12 cellular contexts compared by ENCODE assay signal in the genomic region with DNA sequence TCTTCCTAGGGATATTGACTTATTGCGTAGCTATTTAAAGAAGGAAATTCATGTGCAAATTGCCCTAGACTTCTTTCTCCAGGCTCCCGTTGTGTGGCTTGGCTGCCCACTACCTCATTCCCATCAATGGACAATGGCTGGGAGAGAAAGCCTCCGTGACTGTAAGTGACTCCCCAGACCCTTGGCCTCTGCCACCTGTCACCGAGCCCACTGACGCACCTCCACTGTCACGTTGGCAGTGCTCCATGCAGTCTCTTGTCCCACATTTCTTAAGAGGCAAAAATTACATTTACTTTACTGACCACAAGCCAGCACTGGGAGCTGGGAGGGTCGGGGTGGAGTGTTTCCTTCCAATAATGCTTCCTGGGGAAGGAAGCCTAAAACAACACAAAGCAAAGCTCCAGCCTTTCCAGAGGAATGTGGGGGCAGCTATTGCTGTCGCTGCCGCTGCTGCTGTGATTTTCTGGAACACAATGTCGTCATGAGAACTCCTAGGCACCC.
DNase-seq lines count a peak whose midpoint lies in the region; ATAC-seq, FAIRE-seq and TF ChIP-seq lines count a peak whose summit lies in the region.
"Had no signal": no experiment of that assay in that cellular context is flagged by ENCODE, and none has a peak within 500 bp of the region (broad histone marks: within the 10 kb centered on the region; RNA-seq: fewer than 3 reads in every experiment).

No MANE protein-coding gene starts in this region.

- H3F3A ChIP-seq in smooth muscle cell (ENCODE audit: low read depth) = peaks cover 7% of the 10 kb centered on the region

- H3K27me3 ChIP-seq in skeletal muscle satellite cell (ENCODE audit: control insufficient read depth, insufficient read depth, low read length) (no peaks in the 10 kb centered on the region), smooth muscle cell (ENCODE audit: low read depth) (no peaks in the 10 kb centered on the region)

- DNase-seq in M059J (ENCODE audit: low read depth) = peak; percentile 84
- DNase-seq in kidney = peak; percentile 86
- no peak for DNase-seq in stimulated activated CD4-positive, alpha-beta T cell treated with anti-CD3 and anti-CD28 coated beads, Interleukin-2, amount 100 ng/mL, for 48 hours
- DNase-seq in smooth muscle cell (lab: John Stamatoyannopoulos, UW; ENCODE audit: unreplicated experiment) = no peak
- no peak for DNase-seq in activated gamma-delta T cell treated with Interleukin-2 at 50 U/mL for 16 hours
- DNase-seq: activated naive CD8-positive, alpha-beta T cell treated with anti-CD3 and anti-CD28 coated beads for 36 hours; CD8-positive, alpha-beta memory T cell; glutamatergic neuron had no signal

- ATAC-seq in HG03457 (IDR thresholded peaks at IDR 0.05; ENCODE audit: unreplicated experiment) = no peak

- H2AFZ ChIP-seq in smooth muscle cell (ENCODE audit: low read depth) = no peak overlapping the region

- H4K20me1 ChIP-seq in smooth muscle cell (ENCODE audit: low read depth) = no peaks in the 10 kb centered on the region

- H3K36me3 ChIP-seq in kidney (ENCODE audit: control insufficient read depth in 1 of 2, insufficient read depth in 2 of 2, low read length in 2 of 2) (no peaks in the 10 kb centered on the region), skeletal muscle satellite cell (ENCODE audit: insufficient read depth, low read length) (no peaks in the 10 kb centered on the region), smooth muscle cell (ENCODE audit: low read depth) (no peaks in the 10 kb centered on the region)

- H3K27ac ChIP-seq in kidney (ENCODE audit: low read depth in 2 of 2, low read length in 2 of 2) = peak overlapping the region; percentile 28 to 80
- H3K27ac ChIP-seq in smooth muscle cell (ENCODE audit: low read depth) = no peak overlapping the region
- H3K27ac ChIP-seq: VCaP had no signal

- peak overlapping the region; percentile 20 for H3K27ac Mint-ChIP-seq in dendritic cell treated with granulocyte-macrophage colony-stimulating factor and Interleukin-4, amounts not matched to agents 40 ng/mL and 50 ng/mL, for 4 days
- H3K27ac Mint-ChIP-seq: activated naive CD8-positive, alpha-beta T cell treated with anti-CD3 and anti-CD28 coated beads for 36 hours; CD8-positive, alpha-beta memory T cell had no signal

- no peak overlapping the region for H3K4me3 Mint-ChIP-seq in dendritic cell treated with granulocyte-macrophage colony-stimulating factor and Interleukin-4, amounts not matched to agents 40 ng/mL and 50 ng/mL, for 4 days
- H3K4me3 Mint-ChIP-seq: activated naive CD8-positive, alpha-beta T cell treated with anti-CD3 and anti-CD28 coated beads for 36 hours; CD8-positive, alpha-beta memory T cell had no signal

- no peak overlapping the region for H3K4me3 ChIP-seq in kidney (ENCODE audit: low read length in 2 of 2)
- no peak overlapping the region for H3K4me3 ChIP-seq in skeletal muscle satellite cell (ENCODE audit: low read length)
- no peak overlapping the region for H3K4me3 ChIP-seq in smooth muscle cell

- WGBS in smooth muscle cell (ENCODE audit: low lambda C conversion rate) = 65% methylated on average over 10 of the region's 10 CpGs

- peaks cover 47% of the 10 kb centered on the region for H3K4me1 Mint-ChIP-seq in dendritic cell treated with granulocyte-macrophage colony-stimulating factor and Interleukin-4, amounts not matched to agents 40 ng/mL and 50 ng/mL, for 4 days (ENCODE audit: low read depth)

- peaks cover 18 to 27% of the 10 kb centered on the region in 2 donors for H3K4me1 ChIP-seq in kidney (ENCODE audit: control insufficient read depth in 1 of 2, insufficient read depth in 1 of 2, low read depth in 1 of 2, low read length in 2 of 2)
- H3K4me1 ChIP-seq in skeletal muscle satellite cell (ENCODE audit: control insufficient read depth, insufficient read depth, low read length) = peaks cover 28% of the 10 kb centered on the region
- H3K4me1 ChIP-seq in smooth muscle cell (ENCODE audit: low read depth) = peaks cover 14% of the 10 kb centered on the region

- TF ChIP-seq CTCF in kidney (IDR thresholded peaks at IDR 0.05; ENCODE audit: borderline replicate concordance, extremely low read depth, insufficient read depth) (no peak), smooth muscle cell (IDR thresholded peaks at IDR 0.05; ENCODE audit: borderline replicate concordance, insufficient read depth, poor library complexity, severe bottlenecking) (no peak)

- H3K27me3 Mint-ChIP-seq in dendritic cell treated with granulocyte-macrophage colony-stimulating factor and Interleukin-4, amounts not matched to agents 40 ng/mL and 50 ng/mL, for 4 days = peaks cover 26% of the 10 kb centered on the region

- H3K79me2 ChIP-seq in smooth muscle cell (ENCODE audit: low read depth) = no peaks in the 10 kb centered on the region

- H3K9me3 Mint-ChIP-seq in dendritic cell treated with granulocyte-macrophage colony-stimulating factor and Interleukin-4, amounts not matched to agents 40 ng/mL and 50 ng/mL, for 4 days = no peaks in the 10 kb centered on the region
- H3K9me3 Mint-ChIP-seq: CD8-positive, alpha-beta memory T cell had no signal

- no peaks in the 10 kb centered on the region for H3K9me3 ChIP-seq in kidney (ENCODE audit: control insufficient read depth in 1 of 2, low read length in 2 of 2)
- no peaks in the 10 kb centered on the region for H3K9me3 ChIP-seq in skeletal muscle satellite cell (replicated peaks; ENCODE audit: low read length)
- no peaks in the 10 kb centered on the region for H3K9me3 ChIP-seq in smooth muscle cell (replicated peaks; ENCODE audit: low read depth)

- H3K4me2 ChIP-seq in skeletal muscle satellite cell (ENCODE audit: low read length) = peak overlapping the region; percentile 46
- no peak overlapping the region for H3K4me2 ChIP-seq in smooth muscle cell

- intact Hi-C loops in dendritic cell treated with granulocyte-macrophage colony-stimulating factor and Interleukin-4, amounts not matched to agents 40 ng/mL and 50 ng/mL, for 4 days (cut with micrococcal nuclease) = no loop called here
- intact Hi-C loops in kidney (cut with DNase I) = no loop called here

- H3K9ac ChIP-seq in kidney (ENCODE audit: low read length in 2 of 2) (no peak overlapping the region), skeletal muscle satellite cell (ENCODE audit: low read depth, low read length) (peak overlapping the region; percentile 55), smooth muscle cell (ENCODE audit: low read depth) (no peak overlapping the region)

- no peak for FAIRE-seq in kidney (lab: Jason Lieb, UNC)

- H3K36me3 Mint-ChIP-seq in dendritic cell treated with granulocyte-macrophage colony-stimulating factor and Interleukin-4, amounts not matched to agents 40 ng/mL and 50 ng/mL, for 4 days (ENCODE audit: low read depth) = no peaks in the 10 kb centered on the region
- H3K36me3 Mint-ChIP-seq: activated naive CD8-positive, alpha-beta T cell treated with anti-CD3 and anti-CD28 coated beads for 36 hours; CD8-positive, alpha-beta memory T cell had no signal

Comparison
In these comparisons a context has a peak if more than half of its experiments do, and no peak if none do; other contexts are left out.
1. DNase-seq: peak in M059J (single experiment) and kidney (single experiment); none in stimulated activated CD4-positive, alpha-beta T cell treated with anti-CD3 and anti-CD28 coated beads, Interleukin-2, amount 100 ng/mL, for 48 hours (0 of 2), smooth muscle cell (single experiment) and activated gamma-delta T cell treated with Interleukin-2 at 50 U/mL for 16 hours (single experiment).